25 cellular contexts compared by ENCODE assay signal in genomic region chr9:124098141-124098905, GRCh38.
DNase-seq lines count a peak whose midpoint lies in the region; ATAC-seq, FAIRE-seq and TF ChIP-seq lines count a peak whose summit lies in the region.
"Had no signal": no experiment of that assay in that cellular context is flagged by ENCODE, and none has a peak within 500 bp of the region (broad histone marks: within the 10 kb centered on the region; RNA-seq: fewer than 3 reads in every experiment).

No MANE protein-coding gene starts in this region.

- TF ChIP-seq POLR2A in HepG2 (IDR thresholded peaks at IDR 0.05; ENCODE audit: insufficient read depth in 1 of 2, low read depth in 2 of 2, low read length in 2 of 2): no peak
- TF ChIP-seq POLR2A in right lobe of liver (IDR thresholded peaks at IDR 0.05): no peak

- H3K36me3 ChIP-seq in HepG2 (replicated peaks in 1 of 2; ENCODE audit: control insufficient read depth in 1 of 2, insufficient read depth in 2 of 2, low read length in 2 of 2) (no peaks in the 10 kb centered on the region), right lobe of liver (no peaks in the 10 kb centered on the region), kidney (ENCODE audit: control insufficient read depth in 1 of 2, insufficient read depth in 2 of 2, low read length in 2 of 2) (no peaks in the 10 kb centered on the region), tibial artery (no peaks in the 10 kb centered on the region)

- TF ChIP-seq CTCF in HepG2 (CRISPR knock-in tag; IDR thresholded peaks at IDR 0.05): no peak
- no peak for TF ChIP-seq CTCF in right lobe of liver (IDR thresholded peaks at IDR 0.05)
- TF ChIP-seq CTCF in choroid plexus epithelial cell (conservative IDR thresholded peaks at IDR 0.05; ENCODE audit: low read depth, low read length): no peak
- TF ChIP-seq CTCF in kidney (IDR thresholded peaks at IDR 0.05; ENCODE audit: borderline replicate concordance, extremely low read depth, insufficient read depth): no peak
- TF ChIP-seq CTCF in tibial artery (IDR thresholded peaks at IDR 0.05): no peak
- TF ChIP-seq CTCF in foreskin fibroblast (IDR thresholded peaks at IDR 0.05; ENCODE audit: low read depth, low read length): no peak

- H3K27me3 ChIP-seq in HepG2 (ENCODE audit: control insufficient read depth in 1 of 2, insufficient read depth in 2 of 2, low read length in 2 of 2) (peaks cover 4 to 59% of the 10 kb centered on the region in 2 experiments; a peak in 4 of 5 replicates), right lobe of liver (no peaks in the 10 kb centered on the region), tibial artery (peaks cover 0 to 42% of the 10 kb centered on the region in 2 donors)

- intact Hi-C loops in HepG2 (cut with micrococcal nuclease; ENCODE audit: unreplicated experiment) (no loop called here), right lobe of liver (cut with DNase I) (no loop called here), kidney (cut with DNase I) (no loop called here), tibial artery (cut with DNase I; ENCODE audit: low total_unique reads) (no loop called here)

- H3K4me3 ChIP-seq in HepG2 (replicated peaks in 1 of 3; ENCODE audit: insufficient read depth in 1 of 3, low read depth in 2 of 3, low read length in 3 of 3): no peak overlapping the region
- H3K4me3 ChIP-seq in right lobe of liver: no peak overlapping the region
- H3K4me3 ChIP-seq in choroid plexus epithelial cell (ENCODE audit: low read depth, low read length): no peak overlapping the region
- H3K4me3 ChIP-seq in kidney (ENCODE audit: low read length in 2 of 2): no peak overlapping the region
- H3K4me3 ChIP-seq in tibial artery: no peak overlapping the region
- H3K4me3 ChIP-seq in foreskin fibroblast (ENCODE audit: low read depth in 1 of 2, low read length in 2 of 2): no peak overlapping the region
- H3K4me3 ChIP-seq: GM23248 had no signal

- no peak for DNase-seq in HepG2 (ENCODE audit: low spot score)
- no peak for DNase-seq in right lobe of liver
- peak; percentile 44 for DNase-seq in NCI-H524 treated with DMSO at 0.1 percent for 48 hours (lab: John Stamatoyannopoulos, UW)
- peak; percentile 13 for DNase-seq in choroid plexus epithelial cell (ENCODE audit: low read depth)
- DNase-seq in kidney: no peak
- no peak for DNase-seq in tibial artery
- DNase-seq in islet precursor cell: no peak
- no peak for DNase-seq in foreskin fibroblast
- DNase-seq: activated CD4-positive, alpha-beta T cell treated with anti-CD3 and anti-CD28 coated beads, Interleukin-2, amount 10 ng/mL, durations not matched to agents 24 days and 14 days; activated CD8-positive, alpha-beta memory T cell treated with anti-CD3 and anti-CD28 coated beads, Interleukin-2, amount 50 U/mL, for 48 hours; activated gamma-delta T cell treated with Interleukin-2 at 50 U/mL for 16 hours; amygdala; CD4-positive, alpha-beta T cell; cerebellar nuclear complex; endodermal cell; GM23248; hypothalamus; KG1; NCI-H146; right cardiac atrium; stimulated activated naive CD8-positive, alpha-beta T cell treated with anti-CD3 and anti-CD28 coated beads, Interleukin-15, Interleukin-2, amounts not matched to agents 100 U/mL and 50 U/mL, for 24 hours had no signal

- CTCF ChIA-PET in HepG2 (lab: Yijun Ruan, JAX; ENCODE audit: low intra/inter-chr PET ratio, low total read pairs): no interaction called here

- H3K4me1 ChIP-seq in HepG2 (ENCODE audit: insufficient read depth, low read length) (no peaks in the 10 kb centered on the region), right lobe of liver (no peaks in the 10 kb centered on the region), kidney (ENCODE audit: control insufficient read depth in 1 of 2, insufficient read depth in 1 of 2, low read depth in 1 of 2, low read length in 2 of 2) (no peaks in the 10 kb centered on the region), tibial artery (no peaks in the 10 kb centered on the region)

- no peak for TF ChIP-seq EP300 in HepG2 (IDR thresholded peaks at IDR 0.05; ENCODE audit: low read depth in 2 of 2, low read length in 2 of 2)
- no peak for TF ChIP-seq EP300 in HepG2 (CRISPR knock-in tag; IDR thresholded peaks at IDR 0.05; ENCODE audit: borderline replicate concordance)

- POLR2A ChIA-PET in HepG2 (lab: Yijun Ruan, JAX): no interaction called here

- 26% methylated on average over 12 of the region's 12 CpGs for WGBS in HepG2 (ENCODE audit: low lambda C conversion rate)
- WGBS in right lobe of liver (ENCODE audit: insufficient coverage, low coverage, low lambda C conversion rate, missing lambda C conversion rate): 42% methylated on average over 10 of the region's 12 CpGs

- in situ Hi-C loops in HepG2 (cut with HindIII; ENCODE audit: extremely low pct_ligation_motif_present, low pct_unique_long_range_greater_than_20kb): no loop called here

- H3K79me2 ChIP-seq in HepG2 (ENCODE audit: insufficient read depth, low read length): no peaks in the 10 kb centered on the region

- ATAC-seq in HepG2: no peak
- no peak for ATAC-seq in right lobe of liver
- ATAC-seq: left lobe of liver; Panc1; right cardiac atrium; stimulated activated naive CD8-positive, alpha-beta T cell treated with anti-CD3 and anti-CD28 coated beads, Interleukin-15, Interleukin-2, amounts not matched to agents 100 U/mL and 50 U/mL, for 24 hours had no signal

- H2AFZ ChIP-seq in HepG2 (ENCODE audit: low read length): no peak overlapping the region
- H2AFZ ChIP-seq: GM23248 had no signal

- H4K20me1 ChIP-seq in HepG2 (ENCODE audit: insufficient read depth, low read length): no peaks in the 10 kb centered on the region

- no TSS peak for BruUV-seq in HepG2 (replicated peaks; lab: Mats Ljungman, UMichigan)

- no peak overlapping the region for H3K4me2 ChIP-seq in HepG2 (ENCODE audit: low read depth, low read length)

- TF ChIP-seq RAD21 in HepG2 (CRISPR knock-in tag; IDR thresholded peaks at IDR 0.05): no peak

- H3K27ac ChIP-seq in HepG2 (ENCODE audit: extremely low read length, insufficient read depth, low read length) (no peak overlapping the region), right lobe of liver (no peak overlapping the region), kidney (ENCODE audit: low read depth in 2 of 2, low read length in 2 of 2) (no peak overlapping the region), tibial artery (no peak overlapping the region)
- H3K27ac ChIP-seq: GM23248 had no signal

- no peak for FAIRE-seq in HepG2 (lab: Jason Lieb, UNC)
- no peak for FAIRE-seq in kidney (lab: Jason Lieb, UNC)
- FAIRE-seq: GM12892, TTC549 had no signal

- H3K9ac ChIP-seq in HepG2 (ENCODE audit: insufficient read depth, low read depth, low read length) (no peak overlapping the region), kidney (ENCODE audit: low read length in 2 of 2) (no peak overlapping the region)
- H3K9ac ChIP-seq: GM23248 had no signal

- no peaks in the 10 kb centered on the region for H3K9me3 ChIP-seq in HepG2 (ENCODE audit: low read length)
- H3K9me3 ChIP-seq in right lobe of liver: no peaks in the 10 kb centered on the region
- no peaks in the 10 kb centered on the region for H3K9me3 ChIP-seq in kidney (ENCODE audit: control insufficient read depth in 1 of 2, low read length in 2 of 2)
- H3K9me3 ChIP-seq in tibial artery: no peaks in the 10 kb centered on the region

TF ChIP-seq in HepG2, 621 proteins besides CTCF, POLR2A, EP300 and RAD21:
- TF ChIP-seq ZNF501 (CRISPR knock-in tag; IDR thresholded peaks at IDR 0.05): no peak
- peak; percentile 95 for TF ChIP-seq MNT (IDR thresholded peaks at IDR 0.05)
- no peak for TF ChIP-seq ZSCAN22 (CRISPR knock-in tag; IDR thresholded peaks at IDR 0.05)
- TF ChIP-seq SP1 (IDR thresholded peaks at IDR 0.05): no peak
- no peak for TF ChIP-seq SP1 (CRISPR knock-in tag; IDR thresholded peaks at IDR 0.05)
- no peak for TF ChIP-seq ZUFSP (CRISPR knock-in tag; IDR thresholded peaks at IDR 0.05; ENCODE audit: borderline replicate concordance)
- TF ChIP-seq ZNF230 (CRISPR knock-in tag; IDR thresholded peaks at IDR 0.05): no peak
- no peak for TF ChIP-seq DNMT3B (CRISPR knock-in tag; conservative IDR thresholded peaks at IDR 0.05)
- TF ChIP-seq THAP8 (CRISPR knock-in tag; IDR thresholded peaks at IDR 0.05; ENCODE audit: borderline replicate concordance): no peak

Comparison
In these comparisons a context has a peak if more than half of its experiments do, and no peak if none do; other contexts are left out.
1. DNase-seq: peak in NCI-H524 treated with DMSO at 0.1 percent for 48 hours (single experiment) and choroid plexus epithelial cell (single experiment); none in HepG2 (single experiment), right lobe of liver (0 of 3), kidney (single experiment), tibial artery (0 of 2), islet precursor cell (single experiment) and foreskin fibroblast (0 of 2).